In the genomic region with DNA sequence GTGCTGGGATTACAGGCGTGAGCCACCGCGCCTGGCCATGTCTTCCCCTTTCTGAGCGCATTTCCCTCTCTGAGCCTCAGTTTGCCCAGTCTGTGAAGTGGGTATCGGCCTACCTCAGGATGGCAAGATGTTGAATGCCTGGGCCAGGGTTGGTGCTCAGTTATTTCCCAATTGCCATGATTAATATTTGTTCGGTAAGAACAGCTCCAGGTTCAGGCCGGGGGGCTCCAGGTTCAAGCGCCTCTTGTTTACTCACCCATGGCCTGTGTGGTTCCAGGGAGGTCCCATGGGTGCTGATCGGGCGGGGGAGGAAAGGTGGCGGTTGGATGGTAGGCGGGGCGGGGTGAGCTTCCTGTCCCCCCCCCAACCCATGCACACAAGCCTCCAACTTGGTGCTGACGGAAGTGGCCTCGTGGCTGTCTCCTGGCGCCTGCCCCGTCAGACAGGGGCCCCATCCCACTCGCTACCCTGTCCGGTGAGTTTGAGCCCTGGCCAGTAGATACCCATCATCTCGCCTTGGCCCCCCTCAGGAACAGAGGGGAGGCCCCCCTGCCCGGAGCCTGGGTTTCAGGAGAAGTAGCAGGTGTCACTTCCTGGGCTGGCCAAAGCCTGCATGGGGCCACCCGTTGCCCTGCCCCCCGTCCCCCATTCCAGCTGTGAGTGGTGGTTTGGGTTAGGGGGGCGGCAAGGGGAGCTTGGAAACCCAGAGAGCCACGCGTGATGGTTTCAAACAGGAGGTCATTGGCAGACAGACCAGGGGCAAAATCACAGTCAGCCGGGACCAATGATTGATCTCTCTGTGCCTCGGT, we compare ENCODE assay signal across 1 cellular context.
TF ChIP-seq lines count a peak whose summit lies in the region.

A gene with protein sequence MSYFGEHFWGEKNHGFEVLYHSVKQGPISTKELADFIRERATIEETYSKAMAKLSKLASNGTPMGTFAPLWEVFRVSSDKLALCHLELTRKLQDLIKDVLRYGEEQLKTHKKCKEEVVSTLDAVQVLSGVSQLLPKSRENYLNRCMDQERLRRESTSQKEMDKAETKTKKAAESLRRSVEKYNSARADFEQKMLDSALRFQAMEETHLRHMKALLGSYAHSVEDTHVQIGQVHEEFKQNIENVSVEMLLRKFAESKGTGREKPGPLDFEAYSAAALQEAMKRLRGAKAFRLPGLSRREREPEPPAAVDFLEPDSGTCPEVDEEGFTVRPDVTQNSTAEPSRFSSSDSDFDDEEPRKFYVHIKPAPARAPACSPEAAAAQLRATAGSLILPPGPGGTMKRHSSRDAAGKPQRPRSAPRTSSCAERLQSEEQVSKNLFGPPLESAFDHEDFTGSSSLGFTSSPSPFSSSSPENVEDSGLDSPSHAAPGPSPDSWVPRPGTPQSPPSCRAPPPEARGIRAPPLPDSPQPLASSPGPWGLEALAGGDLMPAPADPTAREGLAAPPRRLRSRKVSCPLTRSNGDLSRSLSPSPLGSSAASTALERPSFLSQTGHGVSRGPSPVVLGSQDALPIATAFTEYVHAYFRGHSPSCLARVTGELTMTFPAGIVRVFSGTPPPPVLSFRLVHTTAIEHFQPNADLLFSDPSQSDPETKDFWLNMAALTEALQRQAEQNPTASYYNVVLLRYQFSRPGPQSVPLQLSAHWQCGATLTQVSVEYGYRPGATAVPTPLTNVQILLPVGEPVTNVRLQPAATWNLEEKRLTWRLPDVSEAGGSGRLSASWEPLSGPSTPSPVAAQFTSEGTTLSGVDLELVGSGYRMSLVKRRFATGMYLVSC (plus strand): TSS at position 375 of the 809 bp plus-strand sequence. CDS start 3,688 bp downstream, outside the sequence.

TF ChIP-seq in HepG2, 621 proteins besides CTCF, POLR2A, EP300 and RAD21 (continued from another document and continues in another):
- TF ChIP-seq TOE1 (CRISPR knock-in tag; IDR thresholded peaks at IDR 0.05) (no peak), ATRX (CRISPR knock-in tag; IDR thresholded peaks at IDR 0.05; ENCODE audit: borderline replicate concordance) (no peak), ZFP90 (CRISPR knock-in tag; IDR thresholded peaks at IDR 0.05; ENCODE audit: borderline replicate concordance) (no peak), ZNF570 (CRISPR knock-in tag; IDR thresholded peaks at IDR 0.05; ENCODE audit: borderline replicate concordance) (no peak), IRF2 (CRISPR knock-in tag; IDR thresholded peaks at IDR 0.05) (no peak), NFATC3 (CRISPR knock-in tag; IDR thresholded peaks at IDR 0.05) (no peak), ZNF143 (CRISPR knock-in tag; IDR thresholded peaks at IDR 0.05) (no peak), IRX3 (CRISPR knock-in tag; IDR thresholded peaks at IDR 0.05; ENCODE audit: borderline replicate concordance, low read depth) (no peak), ZMYM3 (CRISPR knock-in tag; IDR thresholded peaks at IDR 0.05) (peak; percentile 98), ZNF567 (CRISPR knock-in tag; IDR thresholded peaks at IDR 0.05; ENCODE audit: borderline replicate concordance) (no peak), KLF13 (CRISPR knock-in tag; IDR thresholded peaks at IDR 0.05) (no peak), ZSCAN21 (CRISPR knock-in tag; IDR thresholded peaks at IDR 0.05; ENCODE audit: borderline replicate concordance) (no peak), ZNF138 (CRISPR knock-in tag; IDR thresholded peaks at IDR 0.05; ENCODE audit: low read depth) (no peak), ZMYM2 (CRISPR knock-in tag; IDR thresholded peaks at IDR 0.05) (no peak), ZNF263 (CRISPR knock-in tag; IDR thresholded peaks at IDR 0.05) (no peak), TBX2 (CRISPR knock-in tag; IDR thresholded peaks at IDR 0.05; ENCODE audit: borderline replicate concordance) (peak; percentile 27; the same call in 1 of the 2 replicates), ARID2 (CRISPR knock-in tag; IDR thresholded peaks at IDR 0.05; ENCODE audit: borderline replicate concordance) (no peak), IKZF1 (IDR thresholded peaks at IDR 0.05) (no peak), TBL1XR1 (IDR thresholded peaks at IDR 0.05; ENCODE audit: borderline replicate concordance, low read length, partially characterized antibody) (no peak), TEAD2 (CRISPR knock-in tag; IDR thresholded peaks at IDR 0.05) (no peak), PRPF4 (IDR thresholded peaks at IDR 0.05; ENCODE audit: low read depth, low read length, poor library complexity, severe bottlenecking) (no peak)
- TF ChIP-seq, protein P1, sequence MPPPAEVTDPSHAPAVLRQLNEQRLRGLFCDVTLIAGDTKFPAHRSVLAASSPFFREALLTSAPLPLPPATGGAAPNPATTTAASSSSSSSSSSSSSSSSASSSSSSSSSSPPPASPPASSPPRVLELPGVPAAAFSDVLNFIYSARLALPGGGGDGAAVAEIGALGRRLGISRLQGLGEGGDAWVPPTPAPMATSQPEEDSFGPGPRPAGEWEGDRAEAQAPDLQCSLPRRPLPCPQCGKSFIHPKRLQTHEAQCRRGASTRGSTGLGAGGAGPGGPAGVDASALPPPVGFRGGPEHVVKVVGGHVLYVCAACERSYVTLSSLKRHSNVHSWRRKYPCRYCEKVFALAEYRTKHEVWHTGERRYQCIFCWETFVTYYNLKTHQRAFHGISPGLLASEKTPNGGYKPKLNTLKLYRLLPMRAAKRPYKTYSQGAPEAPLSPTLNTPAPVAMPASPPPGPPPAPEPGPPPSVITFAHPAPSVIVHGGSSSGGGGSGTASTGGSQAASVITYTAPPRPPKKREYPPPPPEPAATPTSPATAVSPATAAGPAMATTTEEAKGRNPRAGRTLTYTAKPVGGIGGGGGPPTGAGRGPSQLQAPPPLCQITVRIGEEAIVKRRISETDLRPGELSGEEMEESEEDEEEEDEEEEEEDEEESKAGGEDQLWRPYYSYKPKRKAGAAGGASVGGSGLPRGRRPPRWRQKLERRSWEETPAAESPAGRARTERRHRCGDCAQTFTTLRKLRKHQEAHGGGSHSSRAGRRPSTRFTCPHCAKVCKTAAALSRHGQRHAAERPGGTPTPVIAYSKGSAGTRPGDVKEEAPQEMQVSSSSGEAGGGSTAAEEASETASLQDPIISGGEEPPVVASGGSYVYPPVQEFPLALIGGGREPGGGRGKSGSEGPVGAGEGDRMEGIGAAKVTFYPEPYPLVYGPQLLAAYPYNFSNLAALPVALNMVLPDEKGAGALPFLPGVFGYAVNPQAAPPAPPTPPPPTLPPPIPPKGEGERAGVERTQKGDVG (CRISPR knock-in tag; IDR thresholded peaks at IDR 0.05; ENCODE audit: borderline replicate concordance) = no peak
- TF ChIP-seq, protein P2, sequence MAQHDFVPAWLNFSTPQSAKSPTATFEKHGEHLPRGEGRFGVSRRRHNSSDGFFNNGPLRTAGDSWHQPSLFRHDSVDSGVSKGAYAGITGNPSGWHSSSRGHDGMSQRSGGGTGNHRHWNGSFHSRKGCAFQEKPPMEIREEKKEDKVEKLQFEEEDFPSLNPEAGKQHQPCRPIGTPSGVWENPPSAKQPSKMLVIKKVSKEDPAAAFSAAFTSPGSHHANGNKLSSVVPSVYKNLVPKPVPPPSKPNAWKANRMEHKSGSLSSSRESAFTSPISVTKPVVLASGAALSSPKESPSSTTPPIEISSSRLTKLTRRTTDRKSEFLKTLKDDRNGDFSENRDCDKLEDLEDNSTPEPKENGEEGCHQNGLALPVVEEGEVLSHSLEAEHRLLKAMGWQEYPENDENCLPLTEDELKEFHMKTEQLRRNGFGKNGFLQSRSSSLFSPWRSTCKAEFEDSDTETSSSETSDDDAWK (CRISPR knock-in tag; IDR thresholded peaks at IDR 0.05) = no peak
- TF ChIP-seq, protein P3, sequence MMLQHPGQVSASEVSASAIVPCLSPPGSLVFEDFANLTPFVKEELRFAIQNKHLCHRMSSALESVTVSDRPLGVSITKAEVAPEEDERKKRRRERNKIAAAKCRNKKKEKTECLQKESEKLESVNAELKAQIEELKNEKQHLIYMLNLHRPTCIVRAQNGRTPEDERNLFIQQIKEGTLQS (CRISPR knock-in tag; IDR thresholded peaks at IDR 0.05) = no peak
- TF ChIP-seq, protein P4, sequence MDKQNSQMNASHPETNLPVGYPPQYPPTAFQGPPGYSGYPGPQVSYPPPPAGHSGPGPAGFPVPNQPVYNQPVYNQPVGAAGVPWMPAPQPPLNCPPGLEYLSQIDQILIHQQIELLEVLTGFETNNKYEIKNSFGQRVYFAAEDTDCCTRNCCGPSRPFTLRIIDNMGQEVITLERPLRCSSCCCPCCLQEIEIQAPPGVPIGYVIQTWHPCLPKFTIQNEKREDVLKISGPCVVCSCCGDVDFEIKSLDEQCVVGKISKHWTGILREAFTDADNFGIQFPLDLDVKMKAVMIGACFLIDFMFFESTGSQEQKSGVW (CRISPR knock-in tag; IDR thresholded peaks at IDR 0.05; ENCODE audit: borderline replicate concordance) = no peak
- TF ChIP-seq, protein P5, sequence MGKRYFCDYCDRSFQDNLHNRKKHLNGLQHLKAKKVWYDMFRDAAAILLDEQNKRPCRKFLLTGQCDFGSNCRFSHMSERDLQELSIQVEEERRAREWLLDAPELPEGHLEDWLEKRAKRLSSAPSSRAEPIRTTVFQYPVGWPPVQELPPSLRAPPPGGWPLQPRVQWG (CRISPR knock-in tag; IDR thresholded peaks at IDR 0.05; ENCODE audit: borderline replicate concordance, low read depth) = no peak
- TF ChIP-seq, protein P6, sequence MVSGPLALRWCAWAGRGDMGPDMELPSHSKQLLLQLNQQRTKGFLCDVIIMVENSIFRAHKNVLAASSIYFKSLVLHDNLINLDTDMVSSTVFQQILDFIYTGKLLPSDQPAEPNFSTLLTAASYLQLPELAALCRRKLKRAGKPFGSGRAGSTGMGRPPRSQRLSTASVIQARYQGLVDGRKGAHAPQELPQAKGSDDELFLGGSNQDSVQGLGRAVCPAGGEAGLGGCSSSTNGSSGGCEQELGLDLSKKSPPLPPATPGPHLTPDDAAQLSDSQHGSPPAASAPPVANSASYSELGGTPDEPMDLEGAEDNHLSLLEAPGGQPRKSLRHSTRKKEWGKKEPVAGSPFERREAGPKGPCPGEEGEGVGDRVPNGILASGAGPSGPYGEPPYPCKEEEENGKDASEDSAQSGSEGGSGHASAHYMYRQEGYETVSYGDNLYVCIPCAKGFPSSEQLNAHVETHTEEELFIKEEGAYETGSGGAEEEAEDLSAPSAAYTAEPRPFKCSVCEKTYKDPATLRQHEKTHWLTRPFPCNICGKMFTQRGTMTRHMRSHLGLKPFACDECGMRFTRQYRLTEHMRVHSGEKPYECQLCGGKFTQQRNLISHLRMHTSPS (CRISPR knock-in tag; IDR thresholded peaks at IDR 0.05; ENCODE audit: low read depth) = 0 out of 2 replicates have a peak, but pooled peaks have one; percentile 16
- TF ChIP-seq, protein P7, sequence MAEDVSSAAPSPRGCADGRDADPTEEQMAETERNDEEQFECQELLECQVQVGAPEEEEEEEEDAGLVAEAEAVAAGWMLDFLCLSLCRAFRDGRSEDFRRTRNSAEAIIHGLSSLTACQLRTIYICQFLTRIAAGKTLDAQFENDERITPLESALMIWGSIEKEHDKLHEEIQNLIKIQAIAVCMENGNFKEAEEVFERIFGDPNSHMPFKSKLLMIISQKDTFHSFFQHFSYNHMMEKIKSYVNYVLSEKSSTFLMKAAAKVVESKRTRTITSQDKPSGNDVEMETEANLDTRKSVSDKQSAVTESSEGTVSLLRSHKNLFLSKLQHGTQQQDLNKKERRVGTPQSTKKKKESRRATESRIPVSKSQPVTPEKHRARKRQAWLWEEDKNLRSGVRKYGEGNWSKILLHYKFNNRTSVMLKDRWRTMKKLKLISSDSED (CRISPR knock-in tag; IDR thresholded peaks at IDR 0.05) = no peak
- TF ChIP-seq, protein P8, sequence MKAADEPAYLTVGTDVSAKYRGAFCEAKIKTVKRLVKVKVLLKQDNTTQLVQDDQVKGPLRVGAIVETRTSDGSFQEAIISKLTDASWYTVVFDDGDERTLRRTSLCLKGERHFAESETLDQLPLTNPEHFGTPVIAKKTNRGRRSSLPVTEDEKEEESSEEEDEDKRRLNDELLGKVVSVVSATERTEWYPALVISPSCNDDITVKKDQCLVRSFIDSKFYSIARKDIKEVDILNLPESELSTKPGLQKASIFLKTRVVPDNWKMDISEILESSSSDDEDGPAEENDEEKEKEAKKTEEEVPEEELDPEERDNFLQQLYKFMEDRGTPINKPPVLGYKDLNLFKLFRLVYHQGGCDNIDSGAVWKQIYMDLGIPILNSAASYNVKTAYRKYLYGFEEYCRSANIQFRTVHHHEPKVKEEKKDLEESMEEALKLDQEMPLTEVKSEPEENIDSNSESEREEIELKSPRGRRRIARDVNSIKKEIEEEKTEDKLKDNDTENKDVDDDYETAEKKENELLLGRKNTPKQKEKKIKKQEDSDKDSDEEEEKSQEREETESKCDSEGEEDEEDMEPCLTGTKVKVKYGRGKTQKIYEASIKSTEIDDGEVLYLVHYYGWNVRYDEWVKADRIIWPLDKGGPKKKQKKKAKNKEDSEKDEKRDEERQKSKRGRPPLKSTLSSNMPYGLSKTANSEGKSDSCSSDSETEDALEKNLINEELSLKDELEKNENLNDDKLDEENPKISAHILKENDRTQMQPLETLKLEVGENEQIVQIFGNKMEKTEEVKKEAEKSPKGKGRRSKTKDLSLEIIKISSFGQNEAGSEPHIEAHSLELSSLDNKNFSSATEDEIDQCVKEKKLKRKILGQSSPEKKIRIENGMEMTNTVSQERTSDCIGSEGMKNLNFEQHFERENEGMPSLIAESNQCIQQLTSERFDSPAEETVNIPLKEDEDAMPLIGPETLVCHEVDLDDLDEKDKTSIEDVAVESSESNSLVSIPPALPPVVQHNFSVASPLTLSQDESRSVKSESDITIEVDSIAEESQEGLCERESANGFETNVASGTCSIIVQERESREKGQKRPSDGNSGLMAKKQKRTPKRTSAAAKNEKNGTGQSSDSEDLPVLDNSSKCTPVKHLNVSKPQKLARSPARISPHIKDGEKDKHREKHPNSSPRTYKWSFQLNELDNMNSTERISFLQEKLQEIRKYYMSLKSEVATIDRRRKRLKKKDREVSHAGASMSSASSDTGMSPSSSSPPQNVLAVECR (CRISPR knock-in tag; IDR thresholded peaks at IDR 0.05; ENCODE audit: borderline replicate concordance) = peak; percentile 52; the same call in 1 of the 2 replicates
- TF ChIP-seq, protein P9, sequence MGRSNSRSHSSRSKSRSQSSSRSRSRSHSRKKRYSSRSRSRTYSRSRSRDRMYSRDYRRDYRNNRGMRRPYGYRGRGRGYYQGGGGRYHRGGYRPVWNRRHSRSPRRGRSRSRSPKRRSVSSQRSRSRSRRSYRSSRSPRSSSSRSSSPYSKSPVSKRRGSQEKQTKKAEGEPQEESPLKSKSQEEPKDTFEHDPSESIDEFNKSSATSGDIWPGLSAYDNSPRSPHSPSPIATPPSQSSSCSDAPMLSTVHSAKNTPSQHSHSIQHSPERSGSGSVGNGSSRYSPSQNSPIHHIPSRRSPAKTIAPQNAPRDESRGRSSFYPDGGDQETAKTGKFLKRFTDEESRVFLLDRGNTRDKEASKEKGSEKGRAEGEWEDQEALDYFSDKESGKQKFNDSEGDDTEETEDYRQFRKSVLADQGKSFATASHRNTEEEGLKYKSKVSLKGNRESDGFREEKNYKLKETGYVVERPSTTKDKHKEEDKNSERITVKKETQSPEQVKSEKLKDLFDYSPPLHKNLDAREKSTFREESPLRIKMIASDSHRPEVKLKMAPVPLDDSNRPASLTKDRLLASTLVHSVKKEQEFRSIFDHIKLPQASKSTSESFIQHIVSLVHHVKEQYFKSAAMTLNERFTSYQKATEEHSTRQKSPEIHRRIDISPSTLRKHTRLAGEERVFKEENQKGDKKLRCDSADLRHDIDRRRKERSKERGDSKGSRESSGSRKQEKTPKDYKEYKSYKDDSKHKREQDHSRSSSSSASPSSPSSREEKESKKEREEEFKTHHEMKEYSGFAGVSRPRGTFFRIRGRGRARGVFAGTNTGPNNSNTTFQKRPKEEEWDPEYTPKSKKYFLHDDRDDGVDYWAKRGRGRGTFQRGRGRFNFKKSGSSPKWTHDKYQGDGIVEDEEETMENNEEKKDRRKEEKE (IDR thresholded peaks at IDR 0.05) = no peak
